ENCODE assay signal across 8 cellular contexts in genomic region chr2:231462729-231463465, GRCh38. TPM values are rescaled to one million over a fixed set of nuclear protein-coding genes. Genes with fewer than 3 reads are reported as not detected.
DNase-seq lines count a peak whose midpoint lies in the region; ATAC-seq and TF ChIP-seq lines count a peak whose summit lies in the region.

No MANE protein-coding gene starts in this region.

- H3K4me1 ChIP-seq in CD8-positive, alpha-beta memory T cell (ENCODE audit: insufficient read depth, low read length): peaks cover 42% of the 10 kb centered on the region
- peaks cover 12% of the 10 kb centered on the region; the same call in 1 of the 2 replicates for H3K4me1 ChIP-seq in OCI-LY3 (ENCODE audit: low read length)

- H3K36me3 Mint-ChIP-seq in CD8-positive, alpha-beta memory T cell: peaks cover 32 to 62% (median 34%) of the 10 kb centered on the region in 3 donors
- H3K36me3 Mint-ChIP-seq in osteocyte (ENCODE audit: unreplicated experiment): peaks cover 39% of the 10 kb centered on the region

- H3K9me3 ChIP-seq in CD8-positive, alpha-beta memory T cell (ENCODE audit: low read length): no peaks in the 10 kb centered on the region
- no peaks in the 10 kb centered on the region for H3K9me3 ChIP-seq in OCI-LY3 (ENCODE audit: insufficient read depth, low read length)

- H3K36me3 ChIP-seq in CD8-positive, alpha-beta memory T cell (ENCODE audit: insufficient read depth, low read length): peaks cover 49% of the 10 kb centered on the region
- peaks cover 58% of the 10 kb centered on the region for H3K36me3 ChIP-seq in OCI-LY3 (replicated peaks; ENCODE audit: low read depth, low read length)

- H2AFZ ChIP-seq in OCI-LY3 (ENCODE audit: low read depth, low read length): no peak overlapping the region

- H4K20me1 ChIP-seq in OCI-LY3 (ENCODE audit: insufficient read depth, low read length): peaks cover 53% of the 10 kb centered on the region

- peak overlapping the region; percentile 98 for H3K27ac ChIP-seq in CD8-positive, alpha-beta memory T cell (ENCODE audit: low read depth, low read length)
- peak overlapping the region; percentile 91 for H3K27ac ChIP-seq in OCI-LY3 (ENCODE audit: low read length)
- peak overlapping the region; percentile 93 for H3K27ac ChIP-seq in epithelial cell of prostate

- DNase-seq in CD8-positive, alpha-beta memory T cell: no peak
- DNase-seq in epithelial cell of prostate (ENCODE audit: low read depth, low spot score) (no peak), osteocyte (ENCODE audit: extremely low spot score, unreplicated experiment) (no peak), iPS-NIHi11 (ENCODE audit: low spot score) (no peak), SHP77 treated with DMSO at 0.1 percent for 48 hours (lab: John Stamatoyannopoulos, UW) (no peak), KBM-7 (no peak)

- no peaks in the 10 kb centered on the region for H3K9me3 Mint-ChIP-seq in CD8-positive, alpha-beta memory T cell
- H3K9me3 Mint-ChIP-seq in osteocyte (ENCODE audit: unreplicated experiment): no peaks in the 10 kb centered on the region

- peaks cover 0 to 13% of the 10 kb centered on the region in 2 donors for H3K27me3 Mint-ChIP-seq in CD8-positive, alpha-beta memory T cell
- H3K27me3 Mint-ChIP-seq in osteocyte (ENCODE audit: unreplicated experiment): no peaks in the 10 kb centered on the region

- H3K27ac Mint-ChIP-seq in CD8-positive, alpha-beta memory T cell: peak overlapping the region; percentile 88 to 100 (median 100)
- peak overlapping the region; percentile 99 for H3K27ac Mint-ChIP-seq in osteocyte (ENCODE audit: unreplicated experiment)

- H3K79me2 ChIP-seq in OCI-LY3 (ENCODE audit: low read length): peaks cover 71% of the 10 kb centered on the region

- CTCF ChIA-PET in CD8-positive, alpha-beta memory T cell (lab: Charles Lee): interaction anchor here (1.4 to 6.4 kb wide), 4 partner anchors 10 to 247 kb away, joined by 5 to 67 read pairs (median 22); no protein-coding TSS in a partner anchor

- peak overlapping the region; percentile 94 to 100 (median 96) for H3K4me3 Mint-ChIP-seq in CD8-positive, alpha-beta memory T cell
- H3K4me3 Mint-ChIP-seq in osteocyte (ENCODE audit: unreplicated experiment): peak overlapping the region; percentile 97

- peaks cover 54 to 64% (median 64%) of the 10 kb centered on the region in 3 donors for H3K4me1 Mint-ChIP-seq in CD8-positive, alpha-beta memory T cell
- H3K4me1 Mint-ChIP-seq in osteocyte (ENCODE audit: unreplicated experiment): peaks cover 21% of the 10 kb centered on the region

- in situ Hi-C loops in KBM-7 (cut with MboI; ENCODE audit: low pct_unique_long_range_greater_than_20kb, low sequenced_read_pairs): no loop called here

- H3K9ac ChIP-seq in OCI-LY3 (ENCODE audit: low read length): peak overlapping the region; percentile 99

- peak overlapping the region; percentile 92 for H3K4me2 ChIP-seq in OCI-LY3 (ENCODE audit: low read length)

- H3K4me3 ChIP-seq in CD8-positive, alpha-beta memory T cell (ENCODE audit: low read length): peak overlapping the region; percentile 85
- H3K4me3 ChIP-seq in OCI-LY3 (ENCODE audit: low read length): peak overlapping the region; percentile 99

- ATAC-seq in HG03139 (IDR thresholded peaks at IDR 0.05; ENCODE audit: unreplicated experiment): no peak

- POLR2A ChIA-PET in CD8-positive, alpha-beta memory T cell (lab: Charles Lee): interaction anchor here (1.0 to 4.4 kb wide), 8 partner anchors 10 to 245 kb away, joined by 3 to 50 read pairs (median 12); partner anchors contain the start of gene PTMA

- H3K27me3 ChIP-seq in CD8-positive, alpha-beta memory T cell (ENCODE audit: insufficient read depth, low read length, poor library complexity, severe bottlenecking): no peaks in the 10 kb centered on the region
- no peaks in the 10 kb centered on the region for H3K27me3 ChIP-seq in OCI-LY3 (ENCODE audit: low read depth, low read length)

- TF ChIP-seq CTCF in OCI-LY3 (IDR thresholded peaks at IDR 0.05; ENCODE audit: low read depth, low read length): no peak
- no peak for TF ChIP-seq CTCF in osteocyte (IDR thresholded peaks at IDR 0.05)

RNA-seq across cellular contexts. Expression of gene NCL, which starts 1.4 kb away (rescaled TPM):
- total RNA-seq in CD8-positive, alpha-beta memory T cell: 1,000 to 10,000 TPM; 1,673 to 1,772 TPM
- polyA plus RNA-seq in CD8-positive, alpha-beta memory T cell: 568 TPM
- 407 and 421 TPM in 2 replicates for total RNA-seq in osteocyte
